1 cellular context compared by ENCODE assay signal in the genomic region with DNA sequence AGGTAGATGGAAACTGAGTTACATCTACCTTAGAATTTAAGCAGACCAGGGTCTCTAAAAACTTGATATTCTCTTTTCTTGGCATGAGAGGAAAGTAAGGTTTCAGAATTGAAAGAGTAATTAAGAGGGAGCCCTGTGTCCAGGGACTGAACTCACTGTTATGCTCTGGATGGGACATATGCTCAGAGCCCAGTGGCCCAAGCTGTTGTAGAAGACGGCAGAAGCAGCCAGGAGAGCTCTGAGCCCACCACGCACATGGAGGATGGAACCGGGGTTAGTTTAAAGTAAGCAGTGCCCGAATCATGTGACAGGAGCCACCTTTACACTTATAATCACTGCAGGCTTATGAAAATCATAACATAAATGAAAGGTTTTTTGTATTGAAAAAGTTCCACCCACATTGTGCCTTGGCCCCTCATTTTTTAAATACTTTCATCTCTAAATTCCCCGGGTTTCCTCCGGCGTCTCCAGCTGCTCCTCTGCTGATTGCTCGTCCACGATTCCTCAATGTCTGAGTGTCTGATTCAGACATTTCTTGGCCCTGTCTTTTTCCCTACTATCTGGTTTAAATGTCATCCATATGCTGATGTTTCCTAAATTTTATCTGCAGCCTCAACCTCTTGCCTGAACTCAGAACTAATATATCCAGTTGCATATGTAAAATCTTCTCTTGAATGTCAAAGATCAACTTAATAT.
TF ChIP-seq lines count a peak whose summit lies in the region.

No MANE protein-coding gene starts in this region.

TF ChIP-seq in HepG2, 621 proteins besides CTCF, POLR2A, EP300 and RAD21:
- TF ChIP-seq CREB1 (IDR thresholded peaks at IDR 0.05) = no peak
- TF ChIP-seq CREB1 (CRISPR knock-in tag; IDR thresholded peaks at IDR 0.05) = no peak
- no peak for TF ChIP-seq ZNF510 (CRISPR knock-in tag; IDR thresholded peaks at IDR 0.05; ENCODE audit: low read depth)
- no peak for TF ChIP-seq TAF1 (CRISPR knock-in tag; IDR thresholded peaks at IDR 0.05)
- no peak for TF ChIP-seq MBD4 (IDR thresholded peaks at IDR 0.05; ENCODE audit: borderline replicate concordance, low read length)
- TF ChIP-seq, protein P1, sequence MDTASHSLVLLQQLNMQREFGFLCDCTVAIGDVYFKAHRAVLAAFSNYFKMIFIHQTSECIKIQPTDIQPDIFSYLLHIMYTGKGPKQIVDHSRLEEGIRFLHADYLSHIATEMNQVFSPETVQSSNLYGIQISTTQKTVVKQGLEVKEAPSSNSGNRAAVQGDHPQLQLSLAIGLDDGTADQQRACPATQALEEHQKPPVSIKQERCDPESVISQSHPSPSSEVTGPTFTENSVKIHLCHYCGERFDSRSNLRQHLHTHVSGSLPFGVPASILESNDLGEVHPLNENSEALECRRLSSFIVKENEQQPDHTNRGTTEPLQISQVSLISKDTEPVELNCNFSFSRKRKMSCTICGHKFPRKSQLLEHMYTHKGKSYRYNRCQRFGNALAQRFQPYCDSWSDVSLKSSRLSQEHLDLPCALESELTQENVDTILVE (CRISPR knock-in tag; IDR thresholded peaks at IDR 0.05) = no peak
- TF ChIP-seq ZNF33B (CRISPR knock-in tag; IDR thresholded peaks at IDR 0.05) = no peak
- TF ChIP-seq MLLT10 (CRISPR knock-in tag; IDR thresholded peaks at IDR 0.05) = no peak
- TF ChIP-seq ATM (IDR thresholded peaks at IDR 0.05; ENCODE audit: borderline replicate concordance) = no peak
- no peak for TF ChIP-seq ZNF672 (CRISPR knock-in tag; IDR thresholded peaks at IDR 0.05)
- TF ChIP-seq, protein P2, sequence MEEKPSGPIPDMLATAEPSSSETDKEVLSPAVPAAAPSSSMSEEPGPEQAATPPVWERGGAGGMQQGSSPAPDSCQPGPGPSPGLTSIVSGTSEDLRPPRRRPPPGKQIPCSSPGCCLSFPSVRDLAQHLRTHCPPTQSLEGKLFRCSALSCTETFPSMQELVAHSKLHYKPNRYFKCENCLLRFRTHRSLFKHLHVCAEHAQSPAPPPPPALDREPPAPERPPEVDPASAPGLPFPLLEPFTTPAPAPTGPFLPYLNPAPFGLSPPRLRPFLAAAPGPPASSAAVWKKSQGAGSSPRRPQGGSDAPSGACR (CRISPR knock-in tag; IDR thresholded peaks at IDR 0.05) = no peak
- no peak for TF ChIP-seq GABPB1 (CRISPR knock-in tag; IDR thresholded peaks at IDR 0.05)
- TF ChIP-seq POLR2AphosphoS5 (IDR thresholded peaks at IDR 0.05; ENCODE audit: low read depth, low read length) = no peak
- no peak for TF ChIP-seq ISL2 (CRISPR knock-in tag; IDR thresholded peaks at IDR 0.05)
- no peak for TF ChIP-seq ERF (CRISPR knock-in tag; IDR thresholded peaks at IDR 0.05)
- no peak for TF ChIP-seq ZNF891 (CRISPR knock-in tag; IDR thresholded peaks at IDR 0.05)
- TF ChIP-seq ZNF451 (CRISPR knock-in tag; IDR thresholded peaks at IDR 0.05) = no peak
- no peak for TF ChIP-seq SCMH1 (CRISPR knock-in tag; IDR thresholded peaks at IDR 0.05; ENCODE audit: borderline replicate concordance)
- TF ChIP-seq, protein P3, sequence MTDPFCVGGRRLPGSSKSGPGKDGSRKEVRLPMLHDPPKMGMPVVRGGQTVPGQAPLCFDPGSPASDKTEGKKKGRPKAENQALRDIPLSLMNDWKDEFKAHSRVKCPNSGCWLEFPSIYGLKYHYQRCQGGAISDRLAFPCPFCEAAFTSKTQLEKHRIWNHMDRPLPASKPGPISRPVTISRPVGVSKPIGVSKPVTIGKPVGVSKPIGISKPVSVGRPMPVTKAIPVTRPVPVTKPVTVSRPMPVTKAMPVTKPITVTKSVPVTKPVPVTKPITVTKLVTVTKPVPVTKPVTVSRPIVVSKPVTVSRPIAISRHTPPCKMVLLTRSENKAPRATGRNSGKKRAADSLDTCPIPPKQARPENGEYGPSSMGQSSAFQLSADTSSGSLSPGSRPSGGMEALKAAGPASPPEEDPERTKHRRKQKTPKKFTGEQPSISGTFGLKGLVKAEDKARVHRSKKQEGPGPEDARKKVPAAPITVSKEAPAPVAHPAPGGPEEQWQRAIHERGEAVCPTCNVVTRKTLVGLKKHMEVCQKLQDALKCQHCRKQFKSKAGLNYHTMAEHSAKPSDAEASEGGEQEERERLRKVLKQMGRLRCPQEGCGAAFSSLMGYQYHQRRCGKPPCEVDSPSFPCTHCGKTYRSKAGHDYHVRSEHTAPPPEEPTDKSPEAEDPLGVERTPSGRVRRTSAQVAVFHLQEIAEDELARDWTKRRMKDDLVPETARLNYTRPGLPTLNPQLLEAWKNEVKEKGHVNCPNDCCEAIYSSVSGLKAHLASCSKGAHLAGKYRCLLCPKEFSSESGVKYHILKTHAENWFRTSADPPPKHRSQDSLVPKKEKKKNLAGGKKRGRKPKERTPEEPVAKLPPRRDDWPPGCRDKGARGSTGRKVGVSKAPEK (CRISPR knock-in tag; IDR thresholded peaks at IDR 0.05; ENCODE audit: borderline replicate concordance) = no peak
- TF ChIP-seq EEA1 (CRISPR knock-in tag; IDR thresholded peaks at IDR 0.05; ENCODE audit: borderline replicate concordance) = no peak
- no peak for TF ChIP-seq GATAD2A (CRISPR knock-in tag; IDR thresholded peaks at IDR 0.05)
